In genomic region chr20:58447733-58448391, GRCh38 we compare ENCODE assay signal across 8 cellular contexts. TPM values are rescaled to one million over a fixed set of nuclear protein-coding genes. Genes with fewer than 3 reads are reported as not detected.
DNase-seq lines count a peak whose midpoint lies in the region; ATAC-seq and TF ChIP-seq lines count a peak whose summit lies in the region.

No MANE protein-coding gene starts in this region.

- intact Hi-C loops in activated CD8-positive, alpha-beta T cell treated with anti-CD3 and anti-CD28 coated beads for 36 hours (cut with micrococcal nuclease): loop anchor here (5.0 kb wide), 1 partner anchor 211 kb away; no protein-coding TSS in a partner anchor

- no peaks in the 10 kb centered on the region for H3K9me3 Mint-ChIP-seq in activated CD8-positive, alpha-beta T cell treated with anti-CD3 and anti-CD28 coated beads for 36 hours

- peaks cover 4% of the 10 kb centered on the region for H3K4me1 Mint-ChIP-seq in activated CD8-positive, alpha-beta T cell treated with anti-CD3 and anti-CD28 coated beads for 36 hours (ENCODE audit: low read depth)

- H3K4me3 Mint-ChIP-seq in activated CD8-positive, alpha-beta T cell treated with anti-CD3 and anti-CD28 coated beads for 36 hours: no peak overlapping the region

- DNase-seq in AG09309 (ENCODE audit: low read depth): no peak
- DNase-seq in NCI-H2196 treated with DMSO at 0.1 percent for 48 hours (lab: John Stamatoyannopoulos, UW; ENCODE audit: unreplicated experiment): peak; percentile 19
- peak; percentile 72 for DNase-seq in activated CD8-positive, alpha-beta T cell treated with anti-CD3 and anti-CD28 coated beads for 36 hours
- DNase-seq in fibroblast of gingiva (ENCODE audit: low read depth): peak; percentile 37

- H3K27ac ChIP-seq in neutrophil: no peak overlapping the region

- CTCF ChIA-PET in activated CD8-positive, alpha-beta T cell treated with anti-CD3 and anti-CD28 coated beads for 36 hours (lab: Charles Lee): interaction anchor here (0.6 to 2.9 kb wide), 19 partner anchors 9 to 604 kb away, joined by 3 to 10 read pairs (median 3); partner anchors contain the start of gene VAPB

- H3K27me3 ChIP-seq in neutrophil: no peaks in the 10 kb centered on the region

- TF ChIP-seq CTCF in AG09309 (IDR thresholded peaks at IDR 0.05; ENCODE audit: control insufficient read depth, insufficient read depth, low read depth, low read length, missing control alignments): peak; percentile 74
- peak; percentile 68 for TF ChIP-seq CTCF in GM12875 (IDR thresholded peaks at IDR 0.05; ENCODE audit: borderline replicate concordance, insufficient read depth, low read depth, low read length)
- peak; percentile 53 for TF ChIP-seq CTCF in activated CD8-positive, alpha-beta T cell treated with anti-CD3 and anti-CD28 coated beads for 36 hours (IDR thresholded peaks at IDR 0.05)
- TF ChIP-seq CTCF in neutrophil (IDR thresholded peaks at IDR 0.05): peak; percentile 33

- H3K4me3 ChIP-seq in AG09309 (ENCODE audit: control insufficient read depth, low read depth, low read length) (no peak overlapping the region), GM12875 (ENCODE audit: low read depth, low read length) (no peak overlapping the region), neutrophil (ENCODE audit: low read depth in 1 of 2, low read length in 1 of 2) (no peak overlapping the region)

- H3K27ac Mint-ChIP-seq in activated CD8-positive, alpha-beta T cell treated with anti-CD3 and anti-CD28 coated beads for 36 hours: peak overlapping the region; percentile 22

- no peaks in the 10 kb centered on the region for H3K4me1 ChIP-seq in neutrophil (ENCODE audit: control insufficient read depth in 1 of 2, insufficient read depth in 1 of 2, low read depth in 1 of 2, low read length in 1 of 2)

- peak; percentile 82 for ATAC-seq in activated CD8-positive, alpha-beta T cell treated with anti-CD3 and anti-CD28 coated beads for 36 hours
- ATAC-seq in GM18505 (IDR thresholded peaks at IDR 0.05; ENCODE audit: unreplicated experiment): no peak
- no peak for ATAC-seq in GM19035 (IDR thresholded peaks at IDR 0.05; ENCODE audit: unreplicated experiment)

- POLR2A ChIA-PET in activated CD8-positive, alpha-beta T cell treated with anti-CD3 and anti-CD28 coated beads for 36 hours (lab: Charles Lee): no interaction called here

- no peak for TF ChIP-seq POLR2A in GM18505 (IDR thresholded peaks at IDR 0.05; ENCODE audit: borderline replicate concordance, extremely low read depth, insufficient read depth, insufficient read length)

- peaks cover 31% of the 10 kb centered on the region for H3K36me3 Mint-ChIP-seq in activated CD8-positive, alpha-beta T cell treated with anti-CD3 and anti-CD28 coated beads for 36 hours (ENCODE audit: low read depth)

- peaks cover 48% of the 10 kb centered on the region for H3K36me3 ChIP-seq in neutrophil

- no peaks in the 10 kb centered on the region for H3K27me3 Mint-ChIP-seq in activated CD8-positive, alpha-beta T cell treated with anti-CD3 and anti-CD28 coated beads for 36 hours

- H3K9me3 ChIP-seq in neutrophil: no peaks in the 10 kb centered on the region

RNA-seq across cellular contexts. Expression of gene VAPB, which starts 58.8 kb away (rescaled TPM):
- 10 to 100 TPM; 46.3 to 46.8 TPM for total RNA-seq in activated CD8-positive, alpha-beta T cell treated with anti-CD3 and anti-CD28 coated beads for 36 hours
